8 cellular contexts compared by ENCODE assay signal in the genomic region with DNA sequence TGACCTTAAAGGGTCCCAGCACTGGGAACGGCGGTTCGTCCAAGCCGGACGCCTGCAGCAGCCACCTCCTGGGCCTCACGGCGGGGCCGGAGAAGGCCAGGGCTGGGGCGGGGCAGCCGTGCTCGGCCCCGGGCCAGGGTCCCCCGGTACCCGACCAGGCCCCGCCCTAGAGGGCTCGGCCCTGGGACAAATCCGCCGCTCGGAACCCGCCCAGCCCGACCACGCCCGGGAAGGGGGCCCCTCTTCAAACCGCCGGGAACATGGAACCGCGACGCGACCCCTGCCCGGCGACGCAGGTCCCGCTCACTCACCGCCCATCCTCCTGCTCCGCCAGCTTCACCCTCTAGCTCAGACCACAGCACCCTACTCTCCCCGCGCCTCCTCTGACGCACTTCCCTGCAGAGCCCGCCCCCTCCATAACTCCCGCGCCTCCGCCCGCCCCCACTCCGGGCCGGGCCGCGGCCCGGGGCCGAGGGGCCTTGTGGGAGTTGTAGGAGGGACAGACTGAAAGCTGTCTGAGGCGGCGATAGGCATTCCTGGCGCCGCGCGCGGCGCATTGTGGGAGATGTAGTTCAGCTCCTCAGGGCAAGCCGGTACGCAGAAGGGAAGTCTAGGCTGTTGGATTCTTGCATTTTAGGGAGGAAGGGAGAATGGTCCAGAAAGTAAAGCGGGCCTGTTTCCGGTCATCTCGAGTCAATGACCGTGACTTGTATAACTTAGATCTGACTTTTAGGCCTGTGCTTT. TPM values are rescaled to one million over a fixed set of nuclear protein-coding genes. Genes with fewer than 3 reads are reported as not detected.
DNase-seq lines count a peak whose midpoint lies in the region; ATAC-seq, FAIRE-seq and TF ChIP-seq lines count a peak whose summit lies in the region.

A gene (minus strand): TSS at position 365 of the 744 bp plus-strand sequence. CDS start 1,478 bp downstream, outside the sequence.

- intact Hi-C loops in T-helper 2 cell treated with Interferon-gamma antibody and Interleukin-4, amounts not matched to agents 100 ng/mL and 5 ng/mL, for 36 hours (cut with micrococcal nuclease) = loop anchor here (1.0 to 2.0 kb wide), 9 partner anchors 14 to 1738 kb away; a partner anchor contains a TSS
- intact Hi-C loops in psoas muscle (cut with DNase I) = no loop called here

- peak; percentile 61 for DNase-seq in NCI-H187 treated with DMSO at 0.1 percent for 48 hours (lab: John Stamatoyannopoulos, UW)
- peak; percentile 70 to 99 (median 98) for DNase-seq in anterior cingulate cortex (lab: John Stamatoyannopoulos, UW)
- peak; percentile 98 for DNase-seq in right atrium auricular region (ENCODE audit: low spot score)
- DNase-seq in psoas muscle = peak; percentile 98 to 99
- peak; percentile 99 for DNase-seq in urothelium cell line (ENCODE audit: low spot score)

- ATAC-seq in GM18499 (IDR thresholded peaks at IDR 0.05; ENCODE audit: insufficient read depth, unreplicated experiment) (peak; percentile 76), HG02943 (IDR thresholded peaks at IDR 0.05; ENCODE audit: low read depth, unreplicated experiment) (peak; percentile 91), psoas muscle (peak; percentile 98 to 99 (median 98))

- H3K27ac ChIP-seq in right atrium auricular region = peak within 1 kb of the TSS; percentile 90 to 96
- peak within 1 kb of the TSS; percentile 96 for H3K27ac ChIP-seq in psoas muscle

- no peaks in the 10 kb centered on the region for H3K9me3 ChIP-seq in right atrium auricular region
- no peaks in the 10 kb centered on the region for H3K9me3 ChIP-seq in psoas muscle

- peak; percentile 97 for FAIRE-seq in urothelium cell line (lab: Jason Lieb, UNC)

- WGBS in psoas muscle, 3 donors = 0 to 1% (median 0%) methylated on average over 43 to 63 of the region's 63 CpGs

- H3K27me3 ChIP-seq in right atrium auricular region = no peaks in the 10 kb centered on the region
- no peaks in the 10 kb centered on the region for H3K27me3 ChIP-seq in psoas muscle (ENCODE audit: insufficient read depth in 3 of 3, low read length in 2 of 3)

- H3K36me3 ChIP-seq in right atrium auricular region (peaks cover 5% of the 10 kb centered on the region), psoas muscle (ENCODE audit: insufficient read depth in 1 of 2, low read depth in 1 of 2) (peaks cover 8 to 33% of the 10 kb centered on the region in 2 donors)

- peaks cover 0 to 16% of the 10 kb centered on the region in 2 donors for H3K4me1 ChIP-seq in right atrium auricular region
- H3K4me1 ChIP-seq in psoas muscle = peaks cover 28% of the 10 kb centered on the region

- H3K4me3 ChIP-seq in right atrium auricular region (peak within 1 kb of the TSS; percentile 56 to 74), psoas muscle (peak within 1 kb of the TSS; percentile 87)

- TF ChIP-seq CTCF in right atrium auricular region (IDR thresholded peaks at IDR 0.05) (no peak), psoas muscle (IDR thresholded peaks at IDR 0.05) (no peak)

RNA-seq across cellular contexts. Expression of the gene that starts here (rescaled TPM):
- 535 and 555 TPM in 2 replicates for total RNA-seq in T-helper 2 cell treated with Interferon-gamma antibody and Interleukin-4, amounts not matched to agents 100 ng/mL and 5 ng/mL, for 36 hours
- total RNA-seq in right atrium auricular region (100 to 1,000 TPM; 138 to 152 TPM), psoas muscle (10 to 100 TPM; 48.1 to 71.1 (median 57.1) TPM)
- polyA plus RNA-seq in psoas muscle = 10 to 100 TPM; 50.8 to 78.9 (median 77.5) TPM

Comparison
In these comparisons a context has a peak if more than half of its experiments do, and no peak if none do; other contexts are left out.
1. Peak in every context shown above with its lines: DNase-seq, ATAC-seq, H3K4me3 ChIP-seq and H3K27ac ChIP-seq.